ENCODE assay signal across 1 cellular context in genomic region chr12:25271486-25272098, GRCh38.
TF ChIP-seq lines count a peak whose summit lies in the region.

No MANE protein-coding gene starts in this region.

TF ChIP-seq in GM12878, 131 proteins besides CTCF, POLR2A, EP300 and RAD21 (continued from another document):
- TF ChIP-seq REST (IDR thresholded peaks at IDR 0.05; ENCODE audit: low read depth, low read length) = no peak
- no peak for TF ChIP-seq IRF5 (IDR thresholded peaks at IDR 0.05; ENCODE audit: borderline replicate concordance)
